Comparison of ENCODE assay signal across 8 cellular contexts in genomic region chr19:48325265-48325910, GRCh38. TPM values are rescaled to one million over a fixed set of nuclear protein-coding genes. Genes with fewer than 3 reads are reported as not detected.
DNase-seq lines count a peak whose midpoint lies in the region; ATAC-seq and TF ChIP-seq lines count a peak whose summit lies in the region.

EMP3 (plus strand) TSS chr19:48325552; CDS start chr19:48326845, 1,293 bp downstream.

- peaks cover 88% of the 10 kb centered on the region for H3K4me1 Mint-ChIP-seq in activated B cell treated with CpG ODN at 0.5 μM for 24 hours

- ATAC-seq in activated B cell treated with CpG ODN at 0.5 μM for 24 hours (ENCODE audit: low read depth) (peak; percentile 18), GM19452 (IDR thresholded peaks at IDR 0.05; ENCODE audit: unreplicated experiment) (no peak)

- H3K36me3 Mint-ChIP-seq in activated B cell treated with CpG ODN at 0.5 μM for 24 hours (ENCODE audit: low read depth), result peaks cover 50% of the 10 kb centered on the region

- H3K9me2 ChIP-seq in DOHH2 (replicated peaks; ENCODE audit: control insufficient read depth, low read length), result no peaks in the 10 kb centered on the region

- H3K9me3 ChIP-seq in DOHH2 (ENCODE audit: control insufficient read depth, insufficient read depth, low read length), result peaks cover 8% of the 10 kb centered on the region

- peak within 1 kb of the TSS; percentile 95 for H3K4me2 ChIP-seq in DOHH2 (ENCODE audit: low read length)

- CTCF ChIA-PET in activated B cell treated with CpG ODN at 0.5 μM for 24 hours (lab: Charles Lee), result interaction anchor here (13.8 kb wide), 1 partner anchor 9 kb away, joined by 215 read pairs; no protein-coding TSS in a partner anchor

- no peaks in the 10 kb centered on the region for H3K27me3 ChIP-seq in DOHH2 (ENCODE audit: control insufficient read depth, low read length)

- peak; percentile 83 to 93 for DNase-seq in Kasumi-1 (lab: John Stamatoyannopoulos, UW)
- DNase-seq in activated B cell treated with CpG ODN at 0.5 μM for 24 hours, result peak; percentile 64
- peak; percentile 94 to 96 for DNase-seq in cardiac fibroblast (ENCODE audit: low read depth in 2 of 2)
- peak; percentile 75 for DNase-seq in kidney glomerular epithelial cell (lab: John Stamatoyannopoulos, UW)
- DNase-seq in stimulated activated CD4-positive, alpha-beta T cell treated with anti-CD3 and anti-CD28 coated beads, Interleukin-2, amount 100 ng/mL, for 4 hours (ENCODE audit: low read depth), result peak; percentile 75
- no peak for DNase-seq in NCI-H526 (lab: John Stamatoyannopoulos, UW)

- intact Hi-C loops in activated B cell treated with CpG ODN at 0.5 μM for 24 hours (cut with micrococcal nuclease), result loop anchor here (1.0 kb wide), 1 partner anchor 39 kb away; the partner anchor contains the start of gene SYNGR4

- H3K9me3 Mint-ChIP-seq in activated B cell treated with CpG ODN at 0.5 μM for 24 hours, result no peaks in the 10 kb centered on the region

- no peaks in the 10 kb centered on the region for H3K27me3 Mint-ChIP-seq in activated B cell treated with CpG ODN at 0.5 μM for 24 hours

- peak within 1 kb of the TSS; percentile 61 for H3K27ac ChIP-seq in DOHH2 (ENCODE audit: low read depth, low read length)

- peaks cover 81% of the 10 kb centered on the region for H3K4me1 ChIP-seq in DOHH2 (ENCODE audit: control insufficient read depth, low read length)

- peak within 1 kb of the TSS; percentile 95 for H3K4me3 Mint-ChIP-seq in activated B cell treated with CpG ODN at 0.5 μM for 24 hours

- POLR2A ChIA-PET in activated B cell treated with CpG ODN at 0.5 μM for 24 hours (lab: Charles Lee), result interaction anchor here (0.5 to 2.1 kb wide), 17 partner anchors 8 to 1351 kb away, joined by 3 to 63 read pairs (median 3); partner anchors contain the start of genes CARD8, CD37, PLA2G4C and PRMT1

- H4K20me1 ChIP-seq in DOHH2 (ENCODE audit: control insufficient read depth, insufficient read depth, low read depth, low read length), result no peaks in the 10 kb centered on the region

- no peak for TF ChIP-seq CTCF in DOHH2 (IDR thresholded peaks at IDR 0.05; ENCODE audit: low read depth, low read length, poor library complexity, severe bottlenecking)
- TF ChIP-seq CTCF in activated B cell treated with CpG ODN at 0.5 μM for 24 hours (IDR thresholded peaks at IDR 0.05), result no peak
- TF ChIP-seq CTCF in cardiac fibroblast (IDR thresholded peaks at IDR 0.05; ENCODE audit: low read depth, low read length), result no peak

- peak within 1 kb of the TSS; percentile 99 for H3K27ac Mint-ChIP-seq in activated B cell treated with CpG ODN at 0.5 μM for 24 hours

- H3K36me3 ChIP-seq in DOHH2 (ENCODE audit: control insufficient read depth, low read length), result peaks cover 18% of the 10 kb centered on the region

- H3K79me2 ChIP-seq in DOHH2 (ENCODE audit: control insufficient read depth, low read length), result peaks cover 31% of the 10 kb centered on the region

- H3F3A ChIP-seq in DOHH2 (ENCODE audit: control insufficient read depth, insufficient read depth), result peaks cover 17% of the 10 kb centered on the region

- H3K4me3 ChIP-seq in DOHH2 (ENCODE audit: low read length) (peak within 1 kb of the TSS; percentile 80), cardiac fibroblast (replicated peaks in 1 of 2; ENCODE audit: low read depth in 2 of 2, low read length in 2 of 2) (peak within 1 kb of the TSS; percentile 70 to 76)

RNA-seq across cellular contexts. Expression of gene EMP3, which starts in this region (rescaled TPM):
- total RNA-seq in activated B cell treated with CpG ODN at 0.5 μM for 24 hours, result 309 and 320 TPM in 2 replicates

Comparison
In these comparisons a context has a peak if more than half of its experiments do, and no peak if none do; other contexts are left out.
1. DNase-seq: peak in Kasumi-1 (2 of 2), activated B cell treated with CpG ODN at 0.5 μM for 24 hours (single experiment), cardiac fibroblast (2 of 2), kidney glomerular epithelial cell (single experiment) and stimulated activated CD4-positive, alpha-beta T cell treated with anti-CD3 and anti-CD28 coated beads, Interleukin-2, amount 100 ng/mL, for 4 hours (single experiment); none in NCI-H526 (0 of 2).